11 cellular contexts compared by ENCODE assay signal in the genomic region with DNA sequence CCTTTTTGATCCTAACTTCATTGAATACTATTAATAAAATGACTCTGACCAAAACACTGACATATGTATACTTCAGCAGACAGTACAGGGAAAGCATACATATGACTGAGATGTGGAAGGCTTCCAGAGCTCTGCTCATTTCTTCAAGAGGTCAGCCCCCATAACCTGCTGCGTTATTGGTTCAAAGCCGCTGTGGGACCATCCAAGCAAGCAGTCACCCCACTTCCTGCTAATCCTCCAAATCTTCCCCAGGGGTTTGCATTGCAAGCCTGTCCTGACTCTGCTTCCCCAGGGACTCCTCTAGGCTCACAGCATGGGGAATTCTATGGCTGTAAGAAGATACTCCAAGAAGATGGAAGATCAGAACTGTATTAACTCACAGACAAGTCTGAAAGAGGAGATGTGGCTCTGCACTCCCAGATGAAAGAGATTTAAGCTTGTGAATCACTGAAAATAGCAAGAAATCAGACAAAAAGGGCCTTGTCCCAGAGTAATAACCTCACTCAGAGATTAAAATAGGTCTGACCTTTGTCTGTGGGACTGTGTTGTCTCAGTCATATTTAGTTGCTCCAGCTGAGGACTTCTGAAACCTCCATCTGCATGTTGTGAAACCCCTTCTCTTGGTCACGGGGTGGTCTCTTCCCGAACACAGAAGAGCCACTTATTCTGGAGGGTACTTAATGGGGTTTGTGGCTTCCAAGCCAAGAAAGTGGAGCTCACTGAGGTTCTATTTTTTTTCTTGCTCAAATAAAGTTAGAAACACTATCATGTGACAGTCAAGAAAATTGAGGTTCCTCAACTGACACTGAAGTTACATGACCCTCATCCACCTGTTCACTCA.
A peak's percentile ranks its signal among the peaks of the same experiment; 100 is the strongest.
DNase-seq lines count a peak whose midpoint lies in the region; ATAC-seq lines count a peak whose summit lies in the region.
"Had no signal": no experiment of that assay in that cellular context is flagged by ENCODE, and none has a peak within 500 bp of the region (broad histone marks: within the 10 kb centered on the region; RNA-seq: fewer than 3 reads in every experiment).

No MANE protein-coding gene starts in this region.

- WGBS in GM23248 (ENCODE audit: low coverage in 1 of 2, low lambda C conversion rate in 2 of 2, missing lambda C conversion rate in 2 of 2), 2 experiments: 95 to 96% methylated on average over 4 of the region's 4 CpGs

- no peaks in the 10 kb centered on the region for H3K9me2 ChIP-seq in GM23248 (ENCODE audit: insufficient read depth)

- no peaks in the 10 kb centered on the region for H3F3A ChIP-seq in GM23248 (ENCODE audit: insufficient read depth)

- ATAC-seq in GM18499 (IDR thresholded peaks at IDR 0.05; ENCODE audit: insufficient read depth, unreplicated experiment): peak; percentile 75
- ATAC-seq in GM21360 (IDR thresholded peaks at IDR 0.05; ENCODE audit: unreplicated experiment): peak; percentile 81
- peak; percentile 82 for ATAC-seq in HG03060 (IDR thresholded peaks at IDR 0.05; ENCODE audit: low read depth, unreplicated experiment)

- no peak overlapping the region for H3K9ac ChIP-seq in GM23248

- no peak overlapping the region for H2AFZ ChIP-seq in GM23248

- no peaks in the 10 kb centered on the region for H3K27me3 ChIP-seq in GM23248 (replicated peaks; ENCODE audit: insufficient read depth)
- H3K27me3 ChIP-seq: tibial nerve had no signal

- no peaks in the 10 kb centered on the region for H3K36me3 ChIP-seq in GM23248 (ENCODE audit: low read depth)
- H3K36me3 ChIP-seq: tibial nerve had no signal

- no peak overlapping the region for H3K4me2 ChIP-seq in GM23248 (ENCODE audit: unreplicated experiment)

- H3K79me2 ChIP-seq in GM23248 (ENCODE audit: insufficient read depth): no peaks in the 10 kb centered on the region

- no peaks in the 10 kb centered on the region for H3K9me3 ChIP-seq in GM23248 (ENCODE audit: low read depth)
- H3K9me3 ChIP-seq: tibial nerve had no signal

- in situ Hi-C loops in GM23248 (cut with MboI): no loop called here

- H3K27ac ChIP-seq in GM23248: no peak overlapping the region
- H3K27ac ChIP-seq: tibial nerve had no signal

- no peaks in the 10 kb centered on the region for H4K20me1 ChIP-seq in GM23248 (ENCODE audit: insufficient read depth)

- no peak overlapping the region for H3K4me3 ChIP-seq in GM23248
- H3K4me3 ChIP-seq: tibial nerve had no signal

- no peaks in the 10 kb centered on the region for H3K4me1 ChIP-seq in GM23248 (ENCODE audit: insufficient read depth)

- DNase-seq in foreskin melanocyte (peak; percentile 98), GM23248 (no peak), NCI-H2227 (lab: John Stamatoyannopoulos, UW; ENCODE audit: unreplicated experiment) (no peak), NCI-H1694 (lab: John Stamatoyannopoulos, UW) (no peak), NCI-H1436 (lab: John Stamatoyannopoulos, UW) (no peak)
- DNase-seq: cortex of kidney, NCI-H2081 treated with DMSO at 0.1 percent for 48 hours had no signal
